In genomic region chr11:68838572-68838964, GRCh38 we compare ENCODE assay signal across 8 cellular contexts. TPM values are rescaled to one million over a fixed set of nuclear protein-coding genes. Genes with fewer than 3 reads are reported as not detected.
DNase-seq lines count a peak whose midpoint lies in the region; ATAC-seq, FAIRE-seq and TF ChIP-seq lines count a peak whose summit lies in the region.

No MANE protein-coding gene starts in this region.

- peak overlapping the region; percentile 95 for H3K4me2 ChIP-seq in mesenchymal stem cell (ENCODE audit: low read length, poor library complexity, severe bottlenecking)

- no peak for DNase-seq in AG04449 (ENCODE audit: low read depth, low spot score)
- peak; percentile 62 for DNase-seq in NB4 (ENCODE audit: low read depth)
- no peak for DNase-seq in astrocyte of the spinal cord (ENCODE audit: low read depth, low spot score)
- peak; percentile 44 for DNase-seq in mesenchymal stem cell
- no peak for DNase-seq in transverse colon
- DNase-seq in NCI-H1092 (lab: John Stamatoyannopoulos, UW) = no peak
- no peak for DNase-seq in urothelium cell line (ENCODE audit: low spot score)

- no peak for TF ChIP-seq CTCF in AG04449 (IDR thresholded peaks at IDR 0.05; ENCODE audit: insufficient read depth, low read length, missing control alignments)
- TF ChIP-seq CTCF in NB4 (IDR thresholded peaks at IDR 0.05; ENCODE audit: low read depth, low read length) = no peak
- no peak for TF ChIP-seq CTCF in astrocyte of the spinal cord (IDR thresholded peaks at IDR 0.05; ENCODE audit: low read depth, low read length)
- no peak for TF ChIP-seq CTCF in transverse colon (IDR thresholded peaks at IDR 0.05)

- 73% methylated on average over 8 of the region's 8 CpGs for WGBS in mesenchymal stem cell
- WGBS in transverse colon (ENCODE audit: low coverage in 1 of 2), 2 donors = 0 to 9% methylated on average over 1 to 8 of the region's 8 CpGs

- no peak overlapping the region for H2AFZ ChIP-seq in mesenchymal stem cell (ENCODE audit: low read depth, low read length)

- H3K9me3 ChIP-seq in mesenchymal stem cell (ENCODE audit: control insufficient read depth, low read length) (no peaks in the 10 kb centered on the region), transverse colon (no peaks in the 10 kb centered on the region)

- no peak overlapping the region for H3K23ac ChIP-seq in mesenchymal stem cell (ENCODE audit: low read length in 2 of 2)

- H2AK5ac ChIP-seq in mesenchymal stem cell (ENCODE audit: low read length, severe bottlenecking) = peak overlapping the region; percentile 89

- H2BK5ac ChIP-seq in mesenchymal stem cell (ENCODE audit: low read depth, low read length, poor library complexity, severe bottlenecking) = no peak overlapping the region

- intact Hi-C loops in transverse colon (cut with DNase I; ENCODE audit: low total_unique reads) = loop anchor here (2.0 kb wide), 1 partner anchor 18 kb away; no protein-coding TSS in a partner anchor

- no peak for FAIRE-seq in urothelium cell line (lab: Jason Lieb, UNC)

- peak overlapping the region; percentile 69 to 86 for H2BK12ac ChIP-seq in mesenchymal stem cell (ENCODE audit: low read length in 2 of 2)

- peaks cover 44% of the 10 kb centered on the region for H3K4me1 ChIP-seq in mesenchymal stem cell (ENCODE audit: control insufficient read depth, insufficient read depth, low read depth, low read length)
- peaks cover 51 to 83% (median 77%) of the 10 kb centered on the region in 4 donors for H3K4me1 ChIP-seq in transverse colon

- H4K8ac ChIP-seq in mesenchymal stem cell (ENCODE audit: low read length) = peak overlapping the region; percentile 95

- peak overlapping the region; percentile 54 for H2BK120ac ChIP-seq in mesenchymal stem cell (ENCODE audit: low read depth, low read length)

- H2BK15ac ChIP-seq in mesenchymal stem cell (ENCODE audit: low read depth, poor library complexity, severe bottlenecking) = no peak overlapping the region

- H3K36me3 ChIP-seq in mesenchymal stem cell (ENCODE audit: control insufficient read depth in 1 of 2, insufficient read depth in 2 of 2, low read depth in 1 of 2, low read length in 2 of 2) (peaks cover 0 to 5% of the 10 kb centered on the region in 2 experiments), transverse colon (no peaks in the 10 kb centered on the region)

- TF ChIP-seq EP300 in transverse colon (IDR thresholded peaks at IDR 0.05; ENCODE audit: low read depth) = no peak

- POLR2A ChIA-PET in AG04449 (lab: Yijun Ruan, JAX) = no interaction called here

- ATAC-seq in GM21619 (IDR thresholded peaks at IDR 0.05; ENCODE audit: unreplicated experiment) = no peak

- H3K14ac ChIP-seq in mesenchymal stem cell (ENCODE audit: low read length in 2 of 2) = peak overlapping the region in 1 of 2 experiments; percentile 61

- H4K91ac ChIP-seq in mesenchymal stem cell (ENCODE audit: low read length) = peak overlapping the region; percentile 82

- peak overlapping the region; percentile 93 for H3K9ac ChIP-seq in mesenchymal stem cell (ENCODE audit: low read length)

- peaks cover 23% of the 10 kb centered on the region for H3K79me1 ChIP-seq in mesenchymal stem cell (replicated peaks; ENCODE audit: low read length, poor library complexity, severe bottlenecking)

- CTCF ChIA-PET in AG04449 (lab: Yijun Ruan, JAX) = interaction anchor here (1.1 to 1.2 kb wide), 2 partner anchors 20 to 40 kb away, joined by 3 read pairs; no protein-coding TSS in a partner anchor

- peak overlapping the region; percentile 81 to 87 for H3K18ac ChIP-seq in mesenchymal stem cell (ENCODE audit: low read depth in 1 of 2, low read length in 2 of 2)

- H3K27ac ChIP-seq in mesenchymal stem cell (ENCODE audit: low read length, poor library complexity, severe bottlenecking) (peak overlapping the region; percentile 85), transverse colon (peak overlapping the region; percentile 89 to 99 (median 99))

- peak overlapping the region; percentile 67 to 76 for H3K4ac ChIP-seq in mesenchymal stem cell (ENCODE audit: low read depth in 1 of 2, low read length in 2 of 2)

- H3K27me3 ChIP-seq in mesenchymal stem cell (ENCODE audit: control insufficient read depth in 1 of 2, insufficient read depth in 1 of 2, low read length in 2 of 2) (no peaks in the 10 kb centered on the region), transverse colon (no peaks in the 10 kb centered on the region)

- H3K4me3 ChIP-seq in AG04449 (ENCODE audit: low read depth, low read length) (peak overlapping the region; percentile 76), NB4 (ENCODE audit: low read depth, low read length) (peak overlapping the region; percentile 68), astrocyte of the spinal cord (ENCODE audit: low read depth, low read length) (peak overlapping the region; percentile 73), mesenchymal stem cell (ENCODE audit: insufficient read depth in 1 of 2, low read depth in 1 of 2, low read length in 2 of 2) (peak overlapping the region in 1 of 2 experiments; percentile 90), transverse colon (peak overlapping the region; percentile 10 to 91 (median 62))

- in situ Hi-C loops in astrocyte of the spinal cord (cut with HindIII; ENCODE audit: low sequenced_read_pairs) = no loop called here
- in situ Hi-C loops in transverse colon (cut with MboI; ENCODE audit: low pct_ligation_motif_present in 1 of 4, low pct_unique_long_range_greater_than_20kb in 1 of 4, low sequenced_read_pairs in 3 of 4) = no loop called here

- no peak for TF ChIP-seq POLR2A in NB4 (IDR thresholded peaks at IDR 0.05; ENCODE audit: extremely low read depth, insufficient read length)
- no peak for TF ChIP-seq POLR2A in transverse colon (IDR thresholded peaks at IDR 0.05)

RNA-seq across cellular contexts. Expression of gene CPT1A, which starts 3.1 kb away (rescaled TPM):
- polyA plus RNA-seq in mesenchymal stem cell (2013, experiment 1 of 2) = 28.4 TPM
- 27.0 TPM for polyA plus RNA-seq in mesenchymal stem cell (2013, experiment 2 of 2)
- total RNA-seq in transverse colon = 100 to 1,000 TPM in 3 of 4 donors, 10 to 100 TPM in 1; 98.9 to 263 (median 177) TPM

Comparison
In these comparisons a context has a peak if more than half of its experiments do, and no peak if none do; other contexts are left out.
1. DNase-seq: peak in NB4 (single experiment) and mesenchymal stem cell (single experiment); none in AG04449 (single experiment), astrocyte of the spinal cord (single experiment), transverse colon (single experiment), NCI-H1092 (single experiment) and urothelium cell line (single experiment).